7 cellular contexts compared by ENCODE assay signal in the genomic region with DNA sequence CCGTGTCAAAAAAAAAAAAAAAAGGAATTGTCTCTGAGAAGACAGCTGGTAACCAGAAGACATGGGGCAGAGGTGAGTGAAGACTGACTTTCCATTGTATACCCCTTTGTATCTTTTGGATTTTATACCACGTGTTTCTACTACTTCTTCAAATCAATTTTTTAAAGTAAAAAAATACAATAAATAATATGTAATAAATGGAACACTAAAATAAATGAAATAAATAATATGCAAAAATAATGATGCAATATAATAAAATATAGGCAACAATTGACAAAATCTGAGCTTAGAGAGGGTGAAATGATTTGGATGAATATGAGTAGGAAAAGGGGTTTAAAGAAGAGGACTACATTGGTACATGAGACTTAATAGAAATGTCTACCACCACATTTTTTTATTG.
"Had no signal": no experiment of that assay in that cellular context is flagged by ENCODE, and none has a peak within 500 bp of the region (broad histone marks: within the 10 kb centered on the region; RNA-seq: fewer than 3 reads in every experiment).

No MANE protein-coding gene starts in this region.

- ATAC-seq: GM12878 had no signal

- FAIRE-seq: G401.6, GM12878, GM12891, GM18507, GM19239 had no signal

- DNase-seq: GDM1, GF-D8 had no signal
